8 cellular contexts compared by ENCODE assay signal in genomic region chr5:157820593-157821252, GRCh38. TPM values are rescaled to one million over a fixed set of nuclear protein-coding genes. Genes with fewer than 3 reads are reported as not detected.
DNase-seq lines count a peak whose midpoint lies in the region; ATAC-seq and TF ChIP-seq lines count a peak whose summit lies in the region.

No MANE protein-coding gene starts in this region.

- TF ChIP-seq EP300 in esophagus muscularis mucosa (IDR thresholded peaks at IDR 0.05) (no peak), ovary (IDR thresholded peaks at IDR 0.05) (no peak)

- H3K4me3 ChIP-seq in HFF-Myc (replicated peaks; ENCODE audit: low read depth, low read length) (no peak overlapping the region), RWPE2 (ENCODE audit: severe bottlenecking) (no peak overlapping the region), esophagus muscularis mucosa (no peak overlapping the region), ovary (no peak overlapping the region)

- no peak overlapping the region for H3K27ac ChIP-seq in RWPE2 (ENCODE audit: poor library complexity, severe bottlenecking)
- H3K27ac ChIP-seq in esophagus muscularis mucosa (replicated peaks in 1 of 4): peak overlapping the region; percentile 49 to 69 (median 58)
- H3K27ac ChIP-seq in ovary: peak overlapping the region in 1 of 2 donors; percentile 4

- H3K36me3 ChIP-seq in RWPE2 (ENCODE audit: low read depth): peaks cover 23% of the 10 kb centered on the region
- H3K36me3 ChIP-seq in esophagus muscularis mucosa: peaks cover 0 to 2% (median 0%) of the 10 kb centered on the region in 4 donors
- no peaks in the 10 kb centered on the region for H3K36me3 ChIP-seq in ovary

- peak; percentile 52 for DNase-seq in Calu3
- no peak for DNase-seq in HFF-Myc (ENCODE audit: extremely low read depth, low read depth)
- DNase-seq in RWPE2 (ENCODE audit: low spot score): no peak
- no peak for DNase-seq in esophagus muscularis mucosa (ENCODE audit: extremely low spot score)
- DNase-seq in ovary: peak in 1 of 5 donors; percentile 28
- no peak for DNase-seq in effector CD4-positive, alpha-beta T cell
- no peak for DNase-seq in NCI-H128 (lab: John Stamatoyannopoulos, UW; ENCODE audit: unreplicated experiment)

- TF ChIP-seq CTCF in Calu3 (IDR thresholded peaks at IDR 0.05; ENCODE audit: unreplicated experiment) (no peak), HFF-Myc (IDR thresholded peaks at IDR 0.05; ENCODE audit: low read depth, low read length, missing control alignments) (peak; percentile 50), RWPE2 (IDR thresholded peaks at IDR 0.05; ENCODE audit: poor library complexity, severe bottlenecking) (peak; percentile 89), esophagus muscularis mucosa (IDR thresholded peaks at IDR 0.05) (peak; percentile 46 to 54 (median 52)), ovary (IDR thresholded peaks at IDR 0.05) (peak; percentile 21 to 61 (median 43))

- 0 out of 3 replicates have a peak, but pooled peaks have one; percentile 36 for ATAC-seq in RWPE2 (ENCODE audit: low read depth)
- no peak for ATAC-seq in GM18870 (IDR thresholded peaks at IDR 0.05; ENCODE audit: unreplicated experiment)

- CTCF ChIA-PET in Calu3 (lab: Charles Lee): interaction anchor here (1.1 to 1.6 kb wide), 2 partner anchors 129 to 174 kb away, joined by 3 to 4 read pairs; no protein-coding TSS in a partner anchor

- H3K27me3 Mint-ChIP-seq in Calu3 (ENCODE audit: unreplicated experiment): no peaks in the 10 kb centered on the region

- no TSS peak for BruUV-seq in Calu3 (replicated peaks; lab: Mats Ljungman, UMichigan)

- WGBS in esophagus muscularis mucosa: 32% methylated on average over 6 of the region's 6 CpGs
- WGBS in ovary, 3 donors: 21 to 29% (median 28%) methylated on average over 6 of the region's 6 CpGs

- intact Hi-C loops in Calu3 (cut with micrococcal nuclease; ENCODE audit: unreplicated experiment) (loop anchor here (1.0 to 2.0 kb wide), 2 partner anchors 68 to 98 kb away; no protein-coding TSS in a partner anchor), esophagus muscularis mucosa (cut with DNase I) (no loop called here), ovary (cut with DNase I) (loop anchor here in 1 of 4 donors (10.0 kb wide), 1 partner anchor 124 kb away; no protein-coding TSS in a partner anchor)

- peaks cover 35% of the 10 kb centered on the region for H3K4me1 Mint-ChIP-seq in Calu3 (ENCODE audit: low read depth, unreplicated experiment)

- peaks cover 18% of the 10 kb centered on the region for H3K36me3 Mint-ChIP-seq in Calu3 (ENCODE audit: insufficient read depth, unreplicated experiment)

- H3K27ac Mint-ChIP-seq in Calu3 (ENCODE audit: unreplicated experiment): peak overlapping the region; percentile 7

- TF ChIP-seq POLR2A in esophagus muscularis mucosa (IDR thresholded peaks at IDR 0.05; ENCODE audit: low read depth) (no peak), ovary (IDR thresholded peaks at IDR 0.05) (no peak)

- no peaks in the 10 kb centered on the region for H3K9me3 Mint-ChIP-seq in Calu3 (ENCODE audit: low read depth, unreplicated experiment)

- H3K27me3 ChIP-seq in RWPE2 (ENCODE audit: insufficient read depth, poor library complexity, severe bottlenecking): no peaks in the 10 kb centered on the region
- no peaks in the 10 kb centered on the region for H3K27me3 ChIP-seq in esophagus muscularis mucosa
- H3K27me3 ChIP-seq in ovary: no peaks in the 10 kb centered on the region

- H3K4me3 Mint-ChIP-seq in Calu3 (ENCODE audit: low read depth, unreplicated experiment): no peak overlapping the region

- H3K4me1 ChIP-seq in RWPE2 (ENCODE audit: insufficient read depth, poor library complexity, severe bottlenecking) (peaks cover 3% of the 10 kb centered on the region), esophagus muscularis mucosa (peaks cover 25 to 74% (median 70%) of the 10 kb centered on the region in 4 donors), ovary (ENCODE audit: insufficient read depth) (peaks cover 8% of the 10 kb centered on the region)

- H3K9me3 ChIP-seq in RWPE2 (ENCODE audit: severe bottlenecking) (no peaks in the 10 kb centered on the region), esophagus muscularis mucosa (no peaks in the 10 kb centered on the region), ovary (no peaks in the 10 kb centered on the region)

RNA-seq across cellular contexts. Expression of gene CLINT1, which starts 38.2 kb away (rescaled TPM):
- 214 and 233 TPM in 2 replicates for total RNA-seq in Calu3 (2022)
- total RNA-seq in esophagus muscularis mucosa: 100 to 1,000 TPM in 2 of 4 donors, 10 to 100 TPM in 2; 84.3 to 118 (median 107) TPM
- total RNA-seq in ovary: 10 to 100 TPM; 40.5 to 67.8 (median 50.3) TPM
- 10 to 100 TPM; 27.4 to 52.6 TPM for polyA plus RNA-seq in ovary
